25 cellular contexts compared by ENCODE assay signal in genomic region chr2:7988440-7988839, GRCh38.
"Had no signal": no experiment of that assay in that cellular context is flagged by ENCODE, and none has a peak within 500 bp of the region (broad histone marks: within the 10 kb centered on the region; RNA-seq: fewer than 3 reads in every experiment).

No MANE protein-coding gene starts in this region.

- H3K79me2 ChIP-seq: hepatocyte had no signal

- H2AFZ ChIP-seq: hepatocyte had no signal

- H3K4me3 ChIP-seq: colonic mucosa, coronary artery, dorsolateral prefrontal cortex, esophagus muscularis mucosa, esophagus squamous epithelium, gastrocnemius medialis, gastroesophageal sphincter, heart left ventricle, heart right ventricle, hepatocyte had no signal

- H3K4me1 ChIP-seq: colonic mucosa, foreskin keratinocyte, gastrocnemius medialis, heart left ventricle, heart right ventricle had no signal

- H3K4me2 ChIP-seq: hepatocyte had no signal

- ATAC-seq: effector memory CD8-positive, alpha-beta T cell; esophagus mucosa; foreskin keratinocyte; gastrocnemius medialis; gastroesophageal sphincter; heart left ventricle; heart right ventricle had no signal

- H3K36me3 ChIP-seq: colonic mucosa, esophagus muscularis mucosa, esophagus squamous epithelium, gastrocnemius medialis, gastroesophageal sphincter, heart left ventricle, heart right ventricle had no signal

- DNase-seq: colonic mucosa; cortex of kidney; dermis blood vessel endothelial cell; dorsolateral prefrontal cortex; effector CD4-positive, alpha-beta T cell; effector CD8-positive, alpha-beta T cell; effector memory CD4-positive, alpha-beta T cell; effector memory CD8-positive, alpha-beta T cell; endodermal cell; erythroblast; esophagus squamous epithelium; foreskin fibroblast; foreskin keratinocyte; foreskin melanocyte; gastrocnemius medialis; glutamatergic neuron; head of caudate nucleus; heart left ventricle; heart right ventricle had no signal

- H3K27ac ChIP-seq: colonic mucosa, coronary artery, dorsolateral prefrontal cortex, epithelial cell of prostate, esophagus muscularis mucosa, esophagus squamous epithelium, foreskin keratinocyte, gastrocnemius medialis, gastroesophageal sphincter, heart left ventricle, heart right ventricle, hepatocyte had no signal

- H3K27me3 ChIP-seq: colonic mucosa, dorsolateral prefrontal cortex, esophagus muscularis mucosa, esophagus squamous epithelium, foreskin keratinocyte, gastrocnemius medialis, gastroesophageal sphincter, heart left ventricle, heart right ventricle, hepatocyte had no signal

- H3K9me3 ChIP-seq: colonic mucosa, esophagus muscularis mucosa, esophagus squamous epithelium, gastrocnemius medialis, gastroesophageal sphincter, heart left ventricle, heart right ventricle had no signal
